Comparison of ENCODE assay signal across 1 cellular context in the genomic region with DNA sequence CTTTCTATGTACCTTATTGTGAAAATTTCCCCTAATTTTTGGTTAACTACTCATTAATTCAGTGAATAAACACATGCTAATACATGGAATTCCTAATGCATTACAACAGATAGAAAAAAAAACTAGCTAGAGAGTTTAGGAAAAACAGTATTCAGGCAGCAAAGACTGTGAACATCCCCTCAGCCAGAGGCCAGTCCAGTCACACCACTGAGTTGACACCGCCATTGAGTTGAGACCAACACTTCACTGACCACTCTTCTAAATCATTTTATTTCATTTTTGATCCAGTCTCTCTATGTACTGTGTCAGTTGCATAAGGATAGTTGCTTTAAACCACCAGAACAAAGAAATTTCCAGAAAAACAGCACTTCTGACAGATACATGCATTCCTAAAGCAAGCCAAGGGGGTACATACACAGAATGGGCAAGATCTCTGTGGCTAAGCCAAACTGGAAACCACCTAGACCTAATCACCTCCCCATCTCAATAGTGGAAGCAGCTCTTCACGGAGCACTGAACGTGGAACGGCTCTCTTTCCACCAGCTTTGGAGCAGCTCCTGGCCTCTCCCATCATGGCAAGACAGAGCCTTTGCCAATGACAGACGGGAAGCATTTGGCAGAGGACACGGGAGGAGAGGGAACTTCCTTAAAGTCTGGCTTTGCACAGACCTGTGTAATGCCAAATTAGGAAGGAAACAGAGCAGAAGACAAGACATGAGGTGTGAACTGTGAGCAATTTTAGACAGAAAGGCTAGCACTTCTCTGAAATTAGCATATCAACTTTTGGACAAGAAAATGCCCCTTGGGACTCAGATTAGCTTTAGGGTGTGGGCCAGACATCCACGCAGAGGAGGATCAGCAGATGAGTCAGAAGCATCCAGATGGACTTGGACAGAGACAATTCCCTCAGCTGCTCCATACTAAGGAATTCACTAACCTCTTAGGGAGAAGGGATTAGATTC.
TF ChIP-seq lines count a peak whose summit lies in the region.

No MANE protein-coding gene starts in this region.

TF ChIP-seq in GM23338, 12 proteins besides CTCF, POLR2A, EP300 and RAD21:
- TF ChIP-seq EZH2 (IDR thresholded peaks at IDR 0.05; ENCODE audit: low read depth, unreplicated experiment) (no peak), STAT1 (IDR thresholded peaks at IDR 0.05; ENCODE audit: unreplicated experiment) (no peak), CREB1 (CRISPR knock-in tag; IDR thresholded peaks at IDR 0.05; ENCODE audit: low read depth) (no peak), ZNF114 (CRISPR knock-in tag; IDR thresholded peaks at IDR 0.05) (no peak), EZH2phosphoT487 (IDR thresholded peaks at IDR 0.05; ENCODE audit: unreplicated experiment) (no peak), JUNB (IDR thresholded peaks at IDR 0.05; ENCODE audit: unreplicated experiment) (no peak), POLR2AphosphoS5 (IDR thresholded peaks at IDR 0.05; ENCODE audit: low read depth) (no peak), NANOG (IDR thresholded peaks at IDR 0.05; ENCODE audit: borderline replicate concordance) (no peak)
- TF ChIP-seq, protein P1, sequence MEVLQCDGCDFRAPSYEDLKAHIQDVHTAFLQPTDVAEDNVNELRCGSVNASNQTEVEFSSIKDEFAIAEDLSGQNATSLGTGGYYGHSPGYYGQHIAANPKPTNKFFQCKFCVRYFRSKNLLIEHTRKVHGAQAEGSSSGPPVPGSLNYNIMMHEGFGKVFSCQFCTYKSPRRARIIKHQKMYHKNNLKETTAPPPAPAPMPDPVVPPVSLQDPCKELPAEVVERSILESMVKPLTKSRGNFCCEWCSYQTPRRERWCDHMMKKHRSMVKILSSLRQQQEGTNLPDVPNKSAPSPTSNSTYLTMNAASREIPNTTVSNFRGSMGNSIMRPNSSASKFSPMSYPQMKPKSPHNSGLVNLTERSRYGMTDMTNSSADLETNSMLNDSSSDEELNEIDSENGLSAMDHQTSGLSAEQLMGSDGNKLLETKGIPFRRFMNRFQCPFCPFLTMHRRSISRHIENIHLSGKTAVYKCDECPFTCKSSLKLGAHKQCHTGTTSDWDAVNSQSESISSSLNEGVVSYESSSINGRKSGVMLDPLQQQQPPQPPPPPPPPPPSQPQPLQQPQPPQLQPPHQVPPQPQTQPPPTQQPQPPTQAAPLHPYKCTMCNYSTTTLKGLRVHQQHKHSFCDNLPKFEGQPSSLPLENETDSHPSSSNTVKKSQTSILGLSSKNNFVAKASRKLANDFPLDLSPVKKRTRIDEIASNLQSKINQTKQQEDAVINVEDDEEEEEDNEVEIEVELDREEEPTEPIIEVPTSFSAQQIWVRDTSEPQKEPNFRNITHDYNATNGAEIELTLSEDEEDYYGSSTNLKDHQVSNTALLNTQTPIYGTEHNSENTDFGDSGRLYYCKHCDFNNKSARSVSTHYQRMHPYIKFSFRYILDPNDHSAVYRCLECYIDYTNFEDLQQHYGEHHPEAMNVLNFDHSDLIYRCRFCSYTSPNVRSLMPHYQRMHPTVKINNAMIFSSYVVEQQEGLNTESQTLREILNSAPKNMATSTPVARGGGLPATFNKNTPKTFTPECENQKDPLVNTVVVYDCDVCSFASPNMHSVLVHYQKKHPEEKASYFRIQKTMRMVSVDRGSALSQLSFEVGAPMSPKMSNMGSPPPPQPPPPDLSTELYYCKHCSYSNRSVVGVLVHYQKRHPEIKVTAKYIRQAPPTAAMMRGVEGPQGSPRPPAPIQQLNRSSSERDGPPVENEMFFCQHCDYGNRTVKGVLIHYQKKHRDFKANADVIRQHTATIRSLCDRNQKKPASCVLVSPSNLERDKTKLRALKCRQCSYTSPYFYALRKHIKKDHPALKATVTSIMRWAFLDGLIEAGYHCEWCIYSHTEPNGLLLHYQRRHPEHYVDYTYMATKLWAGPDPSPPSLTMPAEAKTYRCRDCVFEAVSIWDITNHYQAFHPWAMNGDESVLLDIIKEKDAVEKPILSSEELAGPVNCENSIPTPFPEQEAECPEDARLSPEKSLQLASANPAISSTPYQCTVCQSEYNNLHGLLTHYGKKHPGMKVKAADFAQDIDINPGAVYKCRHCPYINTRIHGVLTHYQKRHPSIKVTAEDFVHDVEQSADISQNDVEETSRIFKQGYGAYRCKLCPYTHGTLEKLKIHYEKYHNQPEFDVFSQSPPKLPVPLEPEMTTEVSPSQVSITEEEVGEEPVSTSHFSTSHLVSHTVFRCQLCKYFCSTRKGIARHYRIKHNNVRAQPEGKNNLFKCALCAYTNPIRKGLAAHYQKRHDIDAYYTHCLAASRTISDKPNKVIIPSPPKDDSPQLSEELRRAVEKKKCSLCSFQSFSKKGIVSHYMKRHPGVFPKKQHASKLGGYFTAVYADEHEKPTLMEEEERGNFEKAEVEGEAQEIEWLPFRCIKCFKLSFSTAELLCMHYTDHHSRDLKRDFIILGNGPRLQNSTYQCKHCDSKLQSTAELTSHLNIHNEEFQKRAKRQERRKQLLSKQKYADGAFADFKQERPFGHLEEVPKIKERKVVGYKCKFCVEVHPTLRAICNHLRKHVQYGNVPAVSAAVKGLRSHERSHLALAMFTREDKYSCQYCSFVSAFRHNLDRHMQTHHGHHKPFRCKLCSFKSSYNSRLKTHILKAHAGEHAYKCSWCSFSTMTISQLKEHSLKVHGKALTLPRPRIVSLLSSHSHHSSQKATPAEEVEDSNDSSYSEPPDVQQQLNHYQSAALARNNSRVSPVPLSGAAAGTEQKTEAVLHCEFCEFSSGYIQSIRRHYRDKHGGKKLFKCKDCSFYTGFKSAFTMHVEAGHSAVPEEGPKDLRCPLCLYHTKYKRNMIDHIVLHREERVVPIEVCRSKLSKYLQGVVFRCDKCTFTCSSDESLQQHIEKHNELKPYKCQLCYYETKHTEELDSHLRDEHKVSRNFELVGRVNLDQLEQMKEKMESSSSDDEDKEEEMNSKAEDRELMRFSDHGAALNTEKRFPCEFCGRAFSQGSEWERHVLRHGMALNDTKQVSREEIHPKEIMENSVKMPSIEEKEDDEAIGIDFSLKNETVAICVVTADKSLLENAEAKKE (CRISPR knock-in tag; IDR thresholded peaks at IDR 0.05) = no peak
TF ChIP-seq in GM23338: peak in this region for 0.
